ENCODE assay signal across 9 cellular contexts in genomic region chrX:68824152-68824433, GRCh38.
"Had no signal": no experiment of that assay in that cellular context is flagged by ENCODE, and none has a peak within 500 bp of the region (broad histone marks: within the 10 kb centered on the region; RNA-seq: fewer than 3 reads in every experiment).

No MANE protein-coding gene starts in this region.

- H2AFZ ChIP-seq: GM23338 had no signal

- H3K4me3 ChIP-seq: GM23338, HAP-1 had no signal

- H3K9me3 ChIP-seq: HAP-1 had no signal

- FAIRE-seq: H1, H54, HepG2 had no signal

- H3K4me3 Mint-ChIP-seq: GM23338, HFFc6, IgD-negative memory B cell had no signal

- H3K27ac ChIP-seq: HL-60 had no signal

- H3K36me3 Mint-ChIP-seq: IgD-negative memory B cell had no signal

- H3K4me2 ChIP-seq: GM23338 had no signal

- H3K9me3 Mint-ChIP-seq: GM23338, HFFc6, IgD-negative memory B cell had no signal

- H3K27ac Mint-ChIP-seq: GM23338, HFFc6 had no signal

- DNase-seq: HFFc6 had no signal

- ATAC-seq: GM23338, HCT116, HepG2 had no signal
